Comparison of ENCODE assay signal across 17 cellular contexts in genomic region chr9:130193119-130193518, GRCh38. TPM values are rescaled to one million over a fixed set of nuclear protein-coding genes. Genes with fewer than 3 reads are reported as not detected.
A peak's percentile ranks its signal among the peaks of the same experiment; 100 is the strongest.
DNase-seq lines count a peak whose midpoint lies in the region; ATAC-seq, FAIRE-seq and TF ChIP-seq lines count a peak whose summit lies in the region.
"Had no signal": no experiment of that assay in that cellular context is flagged by ENCODE, and none has a peak within 500 bp of the region (broad histone marks: within the 10 kb centered on the region; RNA-seq: fewer than 3 reads in every experiment).

No MANE protein-coding gene starts in this region.

- peak overlapping the region; percentile 41 for H3K4ac ChIP-seq in H1 (replicated peaks; ENCODE audit: insufficient read length, low read depth, low read length)

- CTCF ChIA-PET in H1 (lab: Charles Lee; ENCODE audit: partially characterized antibody): interaction anchor here (0.6 to 2.2 kb wide), 7 partner anchors 10 to 84 kb away, joined by 3 to 9 read pairs (median 4); no protein-coding TSS in a partner anchor

- H3K4me2 ChIP-seq in H1 (ENCODE audit: insufficient read depth in 1 of 2, low read depth in 2 of 2, low read length in 2 of 2): no peak overlapping the region; a peak in 1 of 4 replicates

- H2BK15ac ChIP-seq in H1 (ENCODE audit: low read length): no peak overlapping the region

- H4K5ac ChIP-seq in H1 (ENCODE audit: insufficient read length, low read depth, low read length): no peak overlapping the region

- H3K9me3 ChIP-seq in H1 (ENCODE audit: insufficient read depth in 2 of 2, low read depth in 1 of 2, low read length in 1 of 2) (no peaks in the 10 kb centered on the region), uterus (no peaks in the 10 kb centered on the region)

- H4K20me1 ChIP-seq in H1 (replicated peaks in 1 of 2; ENCODE audit: control insufficient read depth in 1 of 2, insufficient read depth in 2 of 2, low read length in 2 of 2): peaks cover 1 to 4% of the 10 kb centered on the region in 2 experiments

- TF ChIP-seq EP300 in H1 (IDR thresholded peaks at IDR 0.05; ENCODE audit: borderline replicate concordance in 1 of 2, low read depth in 2 of 2, low read length in 2 of 2): no peak

- H3K4me1 Mint-ChIP-seq in stimulated activated naive CD8-positive, alpha-beta T cell treated with anti-CD3 and anti-CD28 coated beads, Interleukin-15, amount 100 ng/mL, for 72 hours: peaks cover 8% of the 10 kb centered on the region
- H3K4me1 Mint-ChIP-seq in neural crest cell: peaks cover 14% of the 10 kb centered on the region

- TF ChIP-seq RAD21 in H1 (IDR thresholded peaks at IDR 0.05 in 1 of 2, conservative IDR thresholded peaks at IDR 0.05 in 1 of 2; ENCODE audit: low read depth in 2 of 2, low read length in 2 of 2): no peak

- peak overlapping the region; percentile 82 to 89 for H3K27ac Mint-ChIP-seq in stimulated activated naive CD8-positive, alpha-beta T cell treated with anti-CD3 and anti-CD28 coated beads, Interleukin-15, amount 100 ng/mL, for 72 hours
- H3K27ac Mint-ChIP-seq in neural crest cell (ENCODE audit: unreplicated experiment): peak overlapping the region; percentile 75
- H3K27ac Mint-ChIP-seq: CD4-positive, alpha-beta memory T cell had no signal

- H3K23me2 ChIP-seq in H1 (ENCODE audit: low read depth, low read length): no peaks in the 10 kb centered on the region

- no peak overlapping the region for H2AFZ ChIP-seq in H1 (ENCODE audit: low read length)

- no peak for FAIRE-seq in H1 (lab: Jason Lieb, UNC)

- no peak overlapping the region for H3K14ac ChIP-seq in H1 (ENCODE audit: insufficient read length)

- H2BK120ac ChIP-seq in H1 (replicated peaks; ENCODE audit: low read depth, low read length): no peak overlapping the region

- no peaks in the 10 kb centered on the region for H3K27me3 ChIP-seq in H1 (replicated peaks in 1 of 4; ENCODE audit: control insufficient read depth in 3 of 4, extremely low read depth in 1 of 4, insufficient read depth in 3 of 4, low read length in 3 of 4)
- H3K27me3 ChIP-seq in uterus: no peaks in the 10 kb centered on the region

- no peaks in the 10 kb centered on the region for H3K27me3 Mint-ChIP-seq in stimulated activated naive CD8-positive, alpha-beta T cell treated with anti-CD3 and anti-CD28 coated beads, Interleukin-15, amount 100 ng/mL, for 72 hours
- no peaks in the 10 kb centered on the region for H3K27me3 Mint-ChIP-seq in neural crest cell (ENCODE audit: low read depth)
- H3K27me3 Mint-ChIP-seq: CD4-positive, alpha-beta memory T cell had no signal

- no peak overlapping the region for H2BK12ac ChIP-seq in H1 (ENCODE audit: low read depth, low read length)

- peaks cover 0 to 24% (median 12%) of the 10 kb centered on the region in 4 experiments; a peak in 6 of 7 replicates for H3K4me1 ChIP-seq in H1 (replicated peaks in 1 of 4; ENCODE audit: control insufficient read depth in 3 of 4, insufficient read depth in 4 of 4, low read length in 3 of 4)
- H3K4me1 ChIP-seq in uterus: peaks cover 0 to 35% of the 10 kb centered on the region in 2 donors

- 0 out of 2 replicates have a peak overlapping the region, but pooled peaks have one; percentile 24 for H2AK5ac ChIP-seq in H1 (ENCODE audit: low read depth, low read length)

- peaks cover 7 to 25% of the 10 kb centered on the region in 2 experiments; a peak in 3 of 4 replicates for H3K79me2 ChIP-seq in H1 (ENCODE audit: control insufficient read depth in 1 of 2, insufficient read depth in 2 of 2, low read length in 2 of 2)

- H3K4me3 ChIP-seq in H1 (ENCODE audit: extremely low read depth in 1 of 4, insufficient read depth in 2 of 4, low read depth in 3 of 4, low read length in 4 of 4) (no peak overlapping the region), uterus (no peak overlapping the region)

- no peak for TF ChIP-seq CTCF in H1 (IDR thresholded peaks at IDR 0.05; ENCODE audit: control extremely low read depth in 1 of 3, insufficient read depth in 1 of 3, low read depth in 1 of 3, low read length in 3 of 3)
- TF ChIP-seq CTCF in neural crest cell (conservative IDR thresholded peaks at IDR 0.05): no peak
- no peak for TF ChIP-seq CTCF in uterus (IDR thresholded peaks at IDR 0.05)
- TF ChIP-seq CTCF in GM13977 (IDR thresholded peaks at IDR 0.05; ENCODE audit: extremely low read depth, insufficient read depth, missing control alignments): no peak

- no peak overlapping the region for H3K27ac ChIP-seq in H1 (ENCODE audit: low read depth, low read length)
- H3K27ac ChIP-seq in uterus: peak overlapping the region; percentile 71 to 80

- no peak overlapping the region for H3K4me3 Mint-ChIP-seq in stimulated activated naive CD8-positive, alpha-beta T cell treated with anti-CD3 and anti-CD28 coated beads, Interleukin-15, amount 100 ng/mL, for 72 hours
- no peak overlapping the region for H3K4me3 Mint-ChIP-seq in neural crest cell
- H3K4me3 Mint-ChIP-seq: CD4-positive, alpha-beta memory T cell had no signal

- H3K36me3 ChIP-seq in H1 (ENCODE audit: control insufficient read depth in 2 of 4, insufficient read depth in 4 of 4, low read length in 3 of 4) (no peaks in the 10 kb centered on the region), uterus (no peaks in the 10 kb centered on the region)

- TF ChIP-seq POLR2A in H1 (IDR thresholded peaks at IDR 0.05; ENCODE audit: control extremely low read depth in 1 of 2, low read depth in 2 of 2, low read length in 2 of 2): no peak
- TF ChIP-seq POLR2A in uterus (IDR thresholded peaks at IDR 0.05): no peak

- in situ Hi-C loops in GM13977 (cut with MboI; ENCODE audit: low pct_unique_long_range_greater_than_20kb, low sequenced_read_pairs, unreplicated experiment): no loop called here

- H2BK5ac ChIP-seq in H1 (ENCODE audit: low read depth, low read length): peak overlapping the region; percentile 44; the same call in 1 of the 2 replicates

- POLR2A ChIA-PET in H1 (lab: Charles Lee; ENCODE audit: partially characterized antibody): interaction anchor here (0.6 to 1.6 kb wide), 5 partner anchors 10 to 138 kb away, joined by 3 to 5 read pairs (median 4); no protein-coding TSS in a partner anchor

- intact Hi-C loops in uterus (cut with DNase I; ENCODE audit: low total_unique reads): no loop called here

- H3K18ac ChIP-seq in H1 (ENCODE audit: extremely low read depth, low read length): peak overlapping the region; percentile 32; the same call in 1 of the 2 replicates

- no peaks in the 10 kb centered on the region for H3K36me3 Mint-ChIP-seq in neural crest cell (ENCODE audit: low read depth)
- H3K36me3 Mint-ChIP-seq: CD4-positive, alpha-beta memory T cell had no signal

- no peak for ATAC-seq in stimulated activated naive CD8-positive, alpha-beta T cell treated with anti-CD3 and anti-CD28 coated beads, Interleukin-15, amount 100 ng/mL, for 72 hours
- no peak for ATAC-seq in stimulated activated naive CD8-positive, alpha-beta T cell treated with anti-CD3 and anti-CD28 coated beads, Interleukin-15, Interleukin-2, amounts not matched to agents 100 U/mL and 50 U/mL, for 24 hours

- WGBS in H1 (ENCODE audit: extremely low coverage in 1 of 2, insufficient coverage in 1 of 2, insufficient read length in 1 of 2, insufficient replicate concordance in 2 of 2, low coverage in 1 of 2, low lambda C conversion rate in 2 of 2, missing lambda C conversion rate in 1 of 2), 2 experiments: 78% methylated on average over 5 of the region's 8 CpGs; no CpG with 5 or more reads in 1 of the 2 experiments

- DNase-seq in stimulated activated naive CD8-positive, alpha-beta T cell treated with anti-CD3 and anti-CD28 coated beads, Interleukin-15, amount 100 ng/mL, for 72 hours: no peak
- DNase-seq in stimulated activated naive CD8-positive, alpha-beta T cell treated with anti-CD3 and anti-CD28 coated beads, Interleukin-15, Interleukin-2, amounts not matched to agents 100 U/mL and 50 U/mL, for 24 hours: no peak
- DNase-seq in H1 (ENCODE audit: low read depth in 1 of 2, low spot score in 2 of 2) (no peak), neural crest cell (ENCODE audit: low read depth, low spot score) (no peak), uterus (no peak), MV-4-11 (lab: John Stamatoyannopoulos, UW) (no peak), GM13977 (ENCODE audit: low spot score) (no peak)
- DNase-seq in activated CD4-positive, CD25-positive, alpha-beta regulatory T cell treated with anti-CD3 and anti-CD28 coated beads, Interleukin-2, amount 50 U/mL, for 72 hours: no peak
- DNase-seq: activated CD4-positive, CD25-positive, alpha-beta regulatory T cell; DMS53; effector memory CD4-positive, alpha-beta T cell; hippocampal formation; NCI-H2081; NCI-H526 treated with DMSO at 0.1 percent for 48 hours; SHP77 treated with DMSO at 0.1 percent for 48 hours; T-helper 2 cell had no signal

- H3K9ac ChIP-seq in H1 (replicated peaks in 1 of 4; ENCODE audit: extremely low read depth in 1 of 4, low read depth in 3 of 4, low read length in 3 of 4): no peak overlapping the region

- H3K23ac ChIP-seq in H1 (ENCODE audit: insufficient read length): no peak overlapping the region

- H3K79me1 ChIP-seq in H1 (ENCODE audit: low read depth, low read length): peaks cover 25% of the 10 kb centered on the region

- no peak overlapping the region for H3K56ac ChIP-seq in H1 (replicated peaks; ENCODE audit: insufficient read length, low read depth, low read length)

- no peak overlapping the region for H2BK20ac ChIP-seq in H1 (ENCODE audit: low read length)

- no peaks in the 10 kb centered on the region for H3K9me3 Mint-ChIP-seq in stimulated activated naive CD8-positive, alpha-beta T cell treated with anti-CD3 and anti-CD28 coated beads, Interleukin-15, amount 100 ng/mL, for 72 hours
- no peaks in the 10 kb centered on the region for H3K9me3 Mint-ChIP-seq in neural crest cell
- H3K9me3 Mint-ChIP-seq: CD4-positive, alpha-beta memory T cell had no signal

- peak overlapping the region; percentile 37 for H4K91ac ChIP-seq in H1 (replicated peaks; ENCODE audit: insufficient read length, low read length)

- H4K8ac ChIP-seq in H1 (ENCODE audit: extremely low read depth, insufficient read depth, low read length): peak overlapping the region; percentile 93; the same call in 1 of the 2 replicates

TF ChIP-seq in H1, 55 proteins besides CTCF, POLR2A, EP300 and RAD21 (continues in another document):
- no peak for TF ChIP-seq SIX5 (IDR thresholded peaks at IDR 0.05; ENCODE audit: low read depth, low read length)
- no peak for TF ChIP-seq TEAD4 (IDR thresholded peaks at IDR 0.05; ENCODE audit: low read depth, low read length)
- no peak for TF ChIP-seq SP4 (IDR thresholded peaks at IDR 0.05; ENCODE audit: low read length)

RNA-seq across cellular contexts. Expression of gene NCS1, which starts 20.9 kb away (rescaled TPM):
- total RNA-seq in H1 (2021; fragmentation: NEBNext Ultra II Directional; extraction: Animal tissue kit (Norgen Biotek cat#: 25700)): 42.4 and 47.6 TPM in 2 replicates
- 32.1 and 34.7 TPM in 2 replicates for polyA plus RNA-seq in H1 (2011; rRNA removed)
- 26.7 TPM for polyA plus RNA-seq in H1 (2011; cell fraction: cytosol; rRNA removed)
- 26.4 TPM for polyA plus RNA-seq in H1 (2011; cell fraction: nucleus; rRNA removed)
- polyA plus RNA-seq in H1 (2012, experiment 1 of 2): 18.9 to 22.5 TPM (median 21.6 TPM) in 4 replicates
- polyA plus RNA-seq in H1 (2012, experiment 2 of 2): 23.1 TPM
- 20.3 TPM for polyA plus RNA-seq in H1 (2013, experiment 1 of 2)
- polyA plus RNA-seq in H1 (2013, experiment 2 of 2): 20.5 TPM
- polyA minus RNA-seq in H1 (2011; rRNA and poly(A)+ RNA removed): 22.8 and 24.3 TPM in 2 replicates
- 20.1 TPM for polyA minus RNA-seq in H1 (2011; cell fraction: cytosol; rRNA and poly(A)+ RNA removed)
- 9.9 TPM for polyA minus RNA-seq in H1 (2011; cell fraction: nucleus; rRNA and poly(A)+ RNA removed)
- total RNA-seq in neural crest cell (60.1 and 67.8 TPM in 2 replicates), uterus (10 to 100 TPM in 3 of 4 donors, 1 to 10 TPM in 1; 4.1 to 99.3 (median 39.0) TPM)
- polyA plus RNA-seq: CD4-positive, alpha-beta memory T cell had no signal
